In the genomic region with DNA sequence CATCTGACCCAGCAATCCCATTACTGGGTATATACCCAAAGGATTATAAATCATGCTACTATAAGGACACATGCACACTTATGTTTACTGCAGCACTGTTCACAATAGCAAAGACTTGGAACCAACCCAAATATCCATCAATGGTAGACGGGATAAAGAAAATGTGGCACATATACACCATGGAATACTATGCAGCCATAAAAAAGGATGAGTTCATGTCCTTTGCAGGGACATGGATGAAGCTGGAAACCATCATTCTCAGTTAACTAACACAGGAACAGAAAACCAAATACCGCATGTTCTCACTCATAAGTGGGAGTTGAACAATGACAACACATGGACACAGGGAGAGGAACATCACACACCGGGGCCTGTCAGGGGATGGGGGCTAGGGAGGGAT, we compare ENCODE assay signal across 2 cellular contexts.
TF ChIP-seq lines count a peak whose summit lies in the region.

No MANE protein-coding gene starts in this region.

TF ChIP-seq in SK-N-SH treated with all-trans-retinoic acid at 6 μM for 48 hours, 23 proteins besides CTCF, POLR2A, EP300 and RAD21:
- TF ChIP-seq ZNF8 (CRISPR knock-in tag; IDR thresholded peaks at IDR 0.05): 0 out of 2 replicates have a peak, but pooled peaks have one; percentile 40
TF ChIP-seq in SK-N-SH treated with all-trans-retinoic acid at 6 μM for 48 hours: peak in this region for 1; not testable (repeated sequence) for 22.

TF ChIP-seq in K562, 482 proteins besides CTCF, POLR2A, EP300 and RAD21:
- TF ChIP-seq ZNF146 (CRISPR knock-in tag; IDR thresholded peaks at IDR 0.05; ENCODE audit: unreplicated experiment) (peak; percentile 85), RBM25 (IDR thresholded peaks at IDR 0.05; ENCODE audit: low read depth, low read length, severe bottlenecking) (peak; percentile 32)
